10 cellular contexts compared by ENCODE assay signal in genomic region chr19:18232540-18233223, GRCh38. TPM values are rescaled to one million over a fixed set of nuclear protein-coding genes. Genes with fewer than 3 reads are reported as not detected.
DNase-seq lines count a peak whose midpoint lies in the region; ATAC-seq and TF ChIP-seq lines count a peak whose summit lies in the region.
"Had no signal": no experiment of that assay in that cellular context is flagged by ENCODE, and none has a peak within 500 bp of the region (broad histone marks: within the 10 kb centered on the region; RNA-seq: fewer than 3 reads in every experiment).

No MANE protein-coding gene starts in this region.

- no peak for TF ChIP-seq POLR2A in gastrocnemius medialis (IDR thresholded peaks at IDR 0.05)

- H3K27me3 ChIP-seq in psoas muscle (ENCODE audit: insufficient read depth in 3 of 3, low read length in 2 of 3), result peaks cover 0 to 25% (median 2%) of the 10 kb centered on the region in 3 donors
- peaks cover 9 to 22% (median 14%) of the 10 kb centered on the region in 3 donors for H3K27me3 ChIP-seq in gastrocnemius medialis

- in situ Hi-C loops in gastrocnemius medialis (cut with MboI; ENCODE audit: low sequenced_read_pairs in 4 of 4), result no loop called here

- peak overlapping the region; percentile 28 for H3K4me3 Mint-ChIP-seq in type B pancreatic cell
- H3K4me3 Mint-ChIP-seq: stimulated activated naive CD8-positive, alpha-beta T cell treated with anti-CD3 and anti-CD28 coated beads, Interleukin-15, Interleukin-2, amounts not matched to agents 100 ng/mL and 50 ng/mL, for 24 hours had no signal

- peak; percentile 22 for DNase-seq in stimulated activated CD4-positive, alpha-beta T cell treated with anti-CD3 and anti-CD28 coated beads, Interleukin-15, amount 100 ng/mL, for 24 hours
- DNase-seq in stimulated activated CD4-positive, alpha-beta T cell treated with anti-CD3 and anti-CD28 coated beads, Interleukin-12 subunit alpha, Interleukin-12 subunit beta, amount 100 ng/mL, for 4 hours, result no peak
- DNase-seq in NCI-H82 (lab: John Stamatoyannopoulos, UW) (peak; percentile 93), fibroblast of villous mesenchyme (ENCODE audit: low read depth) (no peak), type B pancreatic cell (ENCODE audit: extremely low spot score, unreplicated experiment) (no peak), psoas muscle (no peak), gastrocnemius medialis (no peak)
- DNase-seq: cerebellar nuclear complex had no signal

- no peak overlapping the region for H3K27ac ChIP-seq in psoas muscle
- H3K27ac ChIP-seq in gastrocnemius medialis, result no peak overlapping the region

- no peaks in the 10 kb centered on the region for H3K36me3 ChIP-seq in psoas muscle (ENCODE audit: insufficient read depth in 1 of 2, low read depth in 1 of 2)
- H3K36me3 ChIP-seq in gastrocnemius medialis, result no peaks in the 10 kb centered on the region

- no peaks in the 10 kb centered on the region for H3K4me1 Mint-ChIP-seq in type B pancreatic cell (ENCODE audit: unreplicated experiment)

- no peak for ATAC-seq in HG02588 (IDR thresholded peaks at IDR 0.05; ENCODE audit: unreplicated experiment)
- no peak for ATAC-seq in psoas muscle
- ATAC-seq in gastrocnemius medialis, result no peak

- H3K4me1 ChIP-seq in psoas muscle (peaks cover 12% of the 10 kb centered on the region), gastrocnemius medialis (peaks cover 7 to 12% of the 10 kb centered on the region in 2 donors)

- H3K27me3 Mint-ChIP-seq in type B pancreatic cell, result peaks cover 61% of the 10 kb centered on the region

- H3K4me3 ChIP-seq in fibroblast of villous mesenchyme (ENCODE audit: low read depth, low read length), result no peak overlapping the region
- H3K4me3 ChIP-seq in psoas muscle, result no peak overlapping the region
- no peak overlapping the region for H3K4me3 ChIP-seq in gastrocnemius medialis

- 4 to 5% (median 4%) methylated on average over 40 to 46 of the region's 46 CpGs for WGBS in psoas muscle, 3 donors

- H3K36me3 Mint-ChIP-seq in type B pancreatic cell, result no peaks in the 10 kb centered on the region

- H3K9me3 Mint-ChIP-seq in type B pancreatic cell, result peaks cover 6% of the 10 kb centered on the region

- TF ChIP-seq CTCF in fibroblast of villous mesenchyme (IDR thresholded peaks at IDR 0.05; ENCODE audit: insufficient read depth, low read depth, low read length) (peak; percentile 3), type B pancreatic cell (conservative IDR thresholded peaks at IDR 0.05) (peak; percentile 59), psoas muscle (IDR thresholded peaks at IDR 0.05) (no peak), gastrocnemius medialis (IDR thresholded peaks at IDR 0.05 in 4 of 5, conservative IDR thresholded peaks at IDR 0.05 in 1 of 5) (no peak)

- no peaks in the 10 kb centered on the region for H3K9me3 ChIP-seq in psoas muscle
- H3K9me3 ChIP-seq in gastrocnemius medialis, result no peaks in the 10 kb centered on the region

- intact Hi-C loops in psoas muscle (cut with DNase I) (no loop called here), gastrocnemius medialis (cut with DNase I; ENCODE audit: low total_unique reads) (no loop called here)

- peak overlapping the region; percentile 65 for H3K27ac Mint-ChIP-seq in type B pancreatic cell
- H3K27ac Mint-ChIP-seq: stimulated activated naive CD8-positive, alpha-beta T cell treated with anti-CD3 and anti-CD28 coated beads, Interleukin-15, Interleukin-2, amounts not matched to agents 100 ng/mL and 50 ng/mL, for 24 hours had no signal

RNA-seq across cellular contexts. Expression of gene PDE4C, which starts 6.4 kb away (rescaled TPM):
- total RNA-seq in fibroblast of villous mesenchyme (under 0.01 and 0.32 TPM in 2 replicates), type B pancreatic cell (ENCODE audit: low replicate concordance) (0.33 and 0.89 TPM in 2 replicates), psoas muscle (1 to 10 TPM in 1 of 4 donors, under 1 TPM in 3; 0.27 to 2.5 (median 0.86) TPM), gastrocnemius medialis (1 to 10 TPM in 1 of 4 donors, under 1 TPM in 2, not detected in 1; 0.65 to 2.6 (median 0.76) TPM)
- polyA plus RNA-seq in psoas muscle, result under 1 TPM; 0.43 to 0.86 (median 0.86) TPM

RNA-seq across cellular contexts. Expression of gene RAB3A, which starts 28.8 kb away (rescaled TPM):
- 0.97 and 1.3 TPM in 2 replicates for total RNA-seq in fibroblast of villous mesenchyme
- total RNA-seq in type B pancreatic cell (ENCODE audit: low replicate concordance), result 6.7 and 8.7 TPM in 2 replicates
- total RNA-seq in psoas muscle, result 1 to 10 TPM in 2 of 4 donors, under 1 TPM in 2; 0.86 to 3.6 (median 1.5) TPM
- polyA plus RNA-seq in psoas muscle, result 1 to 10 TPM in 1 of 3 donors, under 1 TPM in 2; 0.44 to 1.4 (median 0.81) TPM
- total RNA-seq in gastrocnemius medialis, result 1 to 10 TPM in 1 of 4 donors, under 1 TPM in 1, not detected in 2; 0.51 to 2.3 TPM

RNA-seq across cellular contexts. Expression of gene MPV17L2, which starts 39.7 kb away (rescaled TPM):
- 9.3 and 10.8 TPM in 2 replicates for total RNA-seq in fibroblast of villous mesenchyme
- total RNA-seq in type B pancreatic cell (ENCODE audit: low replicate concordance), result 10.2 and 11.6 TPM in 2 replicates
- 10 to 100 TPM in 1 of 4 donors, 1 to 10 TPM in 3; 5.9 to 12.7 (median 8.4) TPM for total RNA-seq in psoas muscle
- 10 to 100 TPM; 19.9 to 23.3 (median 20.7) TPM for polyA plus RNA-seq in psoas muscle
- 10 to 100 TPM; 18.1 to 38.9 (median 33.0) TPM for total RNA-seq in gastrocnemius medialis

RNA-seq across cellular contexts. Expression of gene IQCN, which starts 41.6 kb away (rescaled TPM):
- 0.86 and 0.97 TPM in 2 replicates for total RNA-seq in fibroblast of villous mesenchyme
- 7.8 and 10.2 TPM in 2 replicates for total RNA-seq in type B pancreatic cell (ENCODE audit: low replicate concordance)
- 1 to 10 TPM in 1 of 4 donors, under 1 TPM in 3; 0.32 to 1.5 (median 0.43) TPM for total RNA-seq in psoas muscle
- polyA plus RNA-seq in psoas muscle, result under 1 TPM; 0.12 to 0.57 (median 0.17) TPM
- under 1 TPM; 0.20 to 0.61 (median 0.39) TPM for total RNA-seq in gastrocnemius medialis

RNA-seq across cellular contexts. Expression of gene JUND, which starts 48.7 kb away (rescaled TPM):
- total RNA-seq in fibroblast of villous mesenchyme (111 and 150 TPM in 2 replicates), type B pancreatic cell (ENCODE audit: low replicate concordance) (126 and 232 TPM in 2 replicates), psoas muscle (10 to 100 TPM; 68.0 to 77.1 (median 72.1) TPM), gastrocnemius medialis (100 to 1,000 TPM in 3 of 4 donors, 10 to 100 TPM in 1; 67.2 to 258 (median 221) TPM)
- 10 to 100 TPM; 22.7 to 40.3 (median 38.9) TPM for polyA plus RNA-seq in psoas muscle

Comparison
In these comparisons a context has a peak if more than half of its experiments do, and no peak if none do; other contexts are left out.
1. DNase-seq: peak in stimulated activated CD4-positive, alpha-beta T cell treated with anti-CD3 and anti-CD28 coated beads, Interleukin-15, amount 100 ng/mL, for 24 hours (single experiment) and NCI-H82 (single experiment); none in stimulated activated CD4-positive, alpha-beta T cell treated with anti-CD3 and anti-CD28 coated beads, Interleukin-12 subunit alpha, Interleukin-12 subunit beta, amount 100 ng/mL, for 4 hours (single experiment), fibroblast of villous mesenchyme (single experiment), type B pancreatic cell (single experiment), psoas muscle (0 of 2) and gastrocnemius medialis (0 of 2).
2. CTCF ChIP-seq: peak in fibroblast of villous mesenchyme (single experiment) and type B pancreatic cell (single experiment); none in psoas muscle (single experiment) and gastrocnemius medialis (0 of 5).